Comparison of ENCODE assay signal across 12 cellular contexts in the genomic region with DNA sequence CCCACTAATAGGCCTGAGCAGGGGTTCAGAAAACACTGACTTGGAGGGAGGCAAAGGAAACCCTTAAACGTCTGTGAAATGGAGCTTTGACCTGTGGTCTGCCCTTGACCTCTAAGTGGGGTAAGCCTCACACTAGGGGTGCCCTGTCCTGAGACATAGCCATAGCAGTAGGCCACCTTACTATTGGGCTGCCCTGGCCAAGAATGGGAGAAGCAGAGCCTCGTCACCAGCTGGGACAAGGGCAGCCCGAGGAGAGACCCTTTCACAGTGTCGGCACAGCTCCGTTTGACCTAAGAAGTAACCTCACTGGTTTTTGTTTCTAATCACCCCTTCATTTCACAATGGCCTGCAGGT. TPM values are rescaled to one million over a fixed set of nuclear protein-coding genes. Genes with fewer than 3 reads are reported as not detected.
DNase-seq lines count a peak whose midpoint lies in the region; ATAC-seq and TF ChIP-seq lines count a peak whose summit lies in the region.
"Had no signal": no experiment of that assay in that cellular context is flagged by ENCODE, and none has a peak within 500 bp of the region (broad histone marks: within the 10 kb centered on the region; RNA-seq: fewer than 3 reads in every experiment).

No MANE protein-coding gene starts in this region.

- H3K4me3 ChIP-seq in breast epithelium (no peak overlapping the region), coronary artery (no peak overlapping the region)
- H3K4me3 ChIP-seq: skin epidermis, thoracic aorta had no signal

- intact Hi-C loops in MCF 10A (cut with micrococcal nuclease) = loop anchor here (5.0 kb wide), 1 partner anchor 224 kb away; no protein-coding TSS in a partner anchor
- intact Hi-C loops in breast epithelium (cut with DNase I; ENCODE audit: low total_unique reads) = no loop called here
- intact Hi-C loops in natural killer cell (cut with micrococcal nuclease) = loop anchor here (5.0 kb wide), 1 partner anchor 179 kb away; no protein-coding TSS in a partner anchor

- H3K9me3 ChIP-seq in breast epithelium = no peaks in the 10 kb centered on the region
- H3K9me3 ChIP-seq: thoracic aorta had no signal

- CTCF ChIA-PET in MCF 10A (lab: Yijun Ruan, JAX) = interaction anchor here (0.7 to 1.9 kb wide), 8 partner anchors 65 to 402 kb away, joined by 3 to 14 read pairs (median 3); no protein-coding TSS in a partner anchor

- POLR2A ChIA-PET in MCF 10A (lab: Yijun Ruan, JAX) = interaction anchor here (0.6 to 2.6 kb wide), 19 partner anchors 10 to 340 kb away, joined by 3 to 25 read pairs (median 4); a partner anchor contains a TSS

- H3K36me3 ChIP-seq in breast epithelium = no peaks in the 10 kb centered on the region
- H3K36me3 ChIP-seq: thoracic aorta had no signal

- TF ChIP-seq CTCF in MCF 10A (IDR thresholded peaks at IDR 0.05; ENCODE audit: unreplicated experiment) (no peak), breast epithelium (IDR thresholded peaks at IDR 0.05) (no peak), coronary artery (IDR thresholded peaks at IDR 0.05) (no peak), natural killer cell (IDR thresholded peaks at IDR 0.05) (no peak)

- H3K27ac Mint-ChIP-seq in MCF 10A (ENCODE audit: low read depth, unreplicated experiment) (peak overlapping the region; percentile 98), natural killer cell (peak overlapping the region; percentile 88 to 89)

- no TSS peak for BruUV-seq in MCF 10A (replicated peaks; lab: Mats Ljungman, UMichigan)

- H3K27ac ChIP-seq in breast epithelium (no peak overlapping the region), coronary artery (peak overlapping the region; percentile 28 to 77)

- H3K27me3 ChIP-seq in breast epithelium = no peaks in the 10 kb centered on the region

- H3K27me3 Mint-ChIP-seq in MCF 10A (ENCODE audit: insufficient read depth, unreplicated experiment) (no peaks in the 10 kb centered on the region), natural killer cell (ENCODE audit: low read depth in 2 of 2) (peaks cover 5 to 14% of the 10 kb centered on the region in 2 donors)

- no peak for TF ChIP-seq POLR2A in breast epithelium (IDR thresholded peaks at IDR 0.05)

- no peak for DNase-seq in MCF 10A (ENCODE audit: unreplicated experiment)
- no peak for DNase-seq in breast epithelium (ENCODE audit: low spot score in 2 of 2)
- DNase-seq in coronary artery (ENCODE audit: low spot score) = no peak
- no peak for DNase-seq in natural killer cell
- no peak for DNase-seq in 8988T
- no peak for DNase-seq in left lobe of liver (ENCODE audit: low spot score)
- no peak for DNase-seq in DMS153 treated with DMSO at 0.1 percent for 48 hours (lab: John Stamatoyannopoulos, UW; ENCODE audit: unreplicated experiment)
- DNase-seq: activated CD4-positive, alpha-beta T cell treated with anti-CD3 and anti-CD28 coated beads, Interleukin-2, amount 50 U/mL, for 4 hours; activated effector memory CD4-positive, alpha-beta T cell treated with anti-CD3 and anti-CD28 coated beads, Interleukin-2, amount 50 U/mL, for 16 hours had no signal

- peaks cover 27% of the 10 kb centered on the region for H3K4me1 Mint-ChIP-seq in MCF 10A (ENCODE audit: insufficient read depth, unreplicated experiment)
- H3K4me1 Mint-ChIP-seq in natural killer cell = peaks cover 63 to 68% of the 10 kb centered on the region in 2 donors

- H3K9me3 Mint-ChIP-seq in MCF 10A (ENCODE audit: unreplicated experiment) (peaks cover 17% of the 10 kb centered on the region), natural killer cell (no peaks in the 10 kb centered on the region)

- H3K36me3 Mint-ChIP-seq in MCF 10A (ENCODE audit: insufficient read depth, unreplicated experiment) = no peaks in the 10 kb centered on the region
- no peaks in the 10 kb centered on the region for H3K36me3 Mint-ChIP-seq in natural killer cell

- ATAC-seq in natural killer cell (no peak), HG03342 (IDR thresholded peaks at IDR 0.05; ENCODE audit: unreplicated experiment) (no peak), left lobe of liver (no peak)

- H3K4me1 ChIP-seq in breast epithelium = no peaks in the 10 kb centered on the region

- H3K4me3 Mint-ChIP-seq in MCF 10A (ENCODE audit: unreplicated experiment) = no peak overlapping the region
- H3K4me3 Mint-ChIP-seq in natural killer cell = peak overlapping the region; percentile 2

RNA-seq across cellular contexts. Expression of a gene that starts 26.4 kb away (rescaled TPM):
- 7.3 and 8.8 TPM in 2 replicates for total RNA-seq in MCF 10A (2022)
- 10 to 100 TPM; 10.4 to 16.5 (median 15.1) TPM for total RNA-seq in breast epithelium
- total RNA-seq in natural killer cell = 100 to 1,000 TPM in 1 of 3 donors, 10 to 100 TPM in 2; 65.4 to 105 (median 70.9) TPM
- total RNA-seq in left lobe of liver = 13.4 TPM

Comparison
In these comparisons a context has a peak if more than half of its experiments do, and no peak if none do; other contexts are left out.
1. H3K27ac ChIP-seq: peak in coronary artery (2 of 2); none in breast epithelium (0 of 2).